Comparison of ENCODE assay signal across 16 cellular contexts in genomic region chr5:17172801-17173200, GRCh38. TPM values are rescaled to one million over a fixed set of nuclear protein-coding genes. Genes with fewer than 3 reads are reported as not detected.
DNase-seq lines count a peak whose midpoint lies in the region; ATAC-seq, FAIRE-seq and TF ChIP-seq lines count a peak whose summit lies in the region.
"Had no signal": no experiment of that assay in that cellular context is flagged by ENCODE, and none has a peak within 500 bp of the region (broad histone marks: within the 10 kb centered on the region; RNA-seq: fewer than 3 reads in every experiment).

No MANE protein-coding gene starts in this region.

- H3K9me1 ChIP-seq in endothelial cell of umbilical vein (replicated peaks; ENCODE audit: control insufficient read depth, extremely low read depth, insufficient read depth, low read length), result no peaks in the 10 kb centered on the region

- no peaks in the 10 kb centered on the region for H3K9me3 ChIP-seq in A673 (ENCODE audit: low read depth, low read length, poor library complexity, severe bottlenecking)
- no peaks in the 10 kb centered on the region for H3K9me3 ChIP-seq in endothelial cell of umbilical vein (replicated peaks; ENCODE audit: control insufficient read depth, insufficient read depth, low read length)
- H3K9me3 ChIP-seq: A549 had no signal

- no peak overlapping the region for H3K4me3 ChIP-seq in A673 (ENCODE audit: low read depth, low read length, poor library complexity, severe bottlenecking)
- H3K4me3 ChIP-seq in endothelial cell of umbilical vein (replicated peaks in 1 of 3; ENCODE audit: insufficient read depth in 1 of 3, low read depth in 1 of 3, low read length in 3 of 3), result no peak overlapping the region
- H3K4me3 ChIP-seq in coronary artery, result no peak overlapping the region
- H3K4me3 ChIP-seq: A549, GM23248, K562 had no signal

- H2AFZ ChIP-seq in endothelial cell of umbilical vein (ENCODE audit: low read depth, low read length), result peak overlapping the region; percentile 55
- H2AFZ ChIP-seq: GM23248 had no signal

- TF ChIP-seq CTCF in A673 (conservative IDR thresholded peaks at IDR 0.05; ENCODE audit: low read depth, low read length) (no peak), endothelial cell of umbilical vein (IDR thresholded peaks at IDR 0.05; ENCODE audit: extremely low read depth in 1 of 2, insufficient read depth in 1 of 2, low read depth in 1 of 2, low read length in 2 of 2) (no peak), coronary artery (IDR thresholded peaks at IDR 0.05) (no peak)

- no peaks in the 10 kb centered on the region for H3K36me3 ChIP-seq in A673 (ENCODE audit: insufficient read depth, low read length, poor library complexity, severe bottlenecking)
- no peaks in the 10 kb centered on the region for H3K36me3 ChIP-seq in endothelial cell of umbilical vein (ENCODE audit: control insufficient read depth in 2 of 2, extremely low read depth in 1 of 2, insufficient read depth in 2 of 2, low read length in 2 of 2)

- no peaks in the 10 kb centered on the region for H3K79me2 ChIP-seq in endothelial cell of umbilical vein (ENCODE audit: control insufficient read depth, insufficient read depth, low read length)

- CTCF ChIA-PET in A673 (lab: Charles Lee) (no interaction called here), endothelial cell of umbilical vein (lab: Charles Lee) (interaction anchor here (1.3 to 1.8 kb wide), 2 partner anchors 40 to 352 kb away, joined by 4 to 8 read pairs; no protein-coding TSS in a partner anchor)

- BruUV-seq in A673 (replicated peaks; lab: Mats Ljungman, UMichigan) (no TSS peak), endothelial cell of umbilical vein (replicated peaks; lab: Mats Ljungman, UMichigan) (no TSS peak)

- H3K9ac ChIP-seq in endothelial cell of umbilical vein (replicated peaks; ENCODE audit: extremely low read depth, insufficient read depth, low read length), result no peak overlapping the region
- H3K9ac ChIP-seq: GM23248 had no signal

- peak overlapping the region; percentile 0 for H3K27ac ChIP-seq in A673 (ENCODE audit: low read depth, low read length, poor library complexity, severe bottlenecking)
- peak overlapping the region; percentile 8 for H3K27ac ChIP-seq in endothelial cell of umbilical vein (ENCODE audit: insufficient read depth, low read depth, low read length)
- no peak overlapping the region for H3K27ac ChIP-seq in coronary artery
- H3K27ac ChIP-seq: A549, GM23248, HL-60 had no signal

- dilution Hi-C loops in endothelial cell of umbilical vein (cut with MboI; ENCODE audit: extremely low pct_ligation_motif_present, low sequenced_read_pairs), result no loop called here

- no peak for FAIRE-seq in endothelial cell of umbilical vein (lab: Jason Lieb, UNC)
- FAIRE-seq: A549, D721Med, H54, K562 had no signal

- TF ChIP-seq POLR2A in endothelial cell of umbilical vein (IDR thresholded peaks at IDR 0.05; ENCODE audit: low read depth, low read length), result no peak

- no peak for DNase-seq in A673 (ENCODE audit: low spot score)
- peak; percentile 54 for DNase-seq in DMS 273 (lab: John Stamatoyannopoulos, UW; ENCODE audit: unreplicated experiment)
- DNase-seq in NCI-H446 treated with DMSO at 0.1 percent for 48 hours (lab: John Stamatoyannopoulos, UW), result peak; percentile 84
- peak; percentile 71 for DNase-seq in endothelial cell of umbilical vein (ENCODE audit: low read depth, low spot score)
- DNase-seq in RPMI8226, result no peak
- no peak for DNase-seq in coronary artery (ENCODE audit: low spot score)
- DNase-seq: CD8-positive, alpha-beta T cell; COR-L47; DMS53; GM23248 had no signal

- POLR2A ChIA-PET in A673 (lab: Charles Lee; ENCODE audit: low non-redundant PET) (no interaction called here), endothelial cell of umbilical vein (lab: Charles Lee) (no interaction called here)

- H4K20me1 ChIP-seq in endothelial cell of umbilical vein (replicated peaks; ENCODE audit: control insufficient read depth, extremely low read depth, insufficient read depth, low read length), result no peaks in the 10 kb centered on the region

- peaks cover 31% of the 10 kb centered on the region for H3K4me1 ChIP-seq in A673 (ENCODE audit: insufficient read depth, low read length, poor library complexity, severe bottlenecking)
- peaks cover 34% of the 10 kb centered on the region for H3K4me1 ChIP-seq in endothelial cell of umbilical vein (ENCODE audit: control insufficient read depth, extremely low read depth, insufficient read depth, low read length)

- H3K27me3 ChIP-seq in A673 (replicated peaks; ENCODE audit: insufficient read depth, low read depth, low read length, poor library complexity) (no peaks in the 10 kb centered on the region), endothelial cell of umbilical vein (ENCODE audit: control insufficient read depth in 2 of 2, insufficient read depth in 2 of 2, low read length in 2 of 2) (no peaks in the 10 kb centered on the region)

- H3K4me2 ChIP-seq in endothelial cell of umbilical vein (ENCODE audit: insufficient read depth, low read length), result no peak overlapping the region
- H3K4me2 ChIP-seq: A549 had no signal

- no peak for ATAC-seq in HG03521 (IDR thresholded peaks at IDR 0.05; ENCODE audit: unreplicated experiment)
- ATAC-seq: A549; CD8-positive, alpha-beta T cell; K562 had no signal

- intact Hi-C loops in A673 (cut with micrococcal nuclease; ENCODE audit: unreplicated experiment), result no loop called here
- intact Hi-C loops in endothelial cell of umbilical vein (cut with micrococcal nuclease), result no loop called here

TF ChIP-seq in endothelial cell of umbilical vein, 7 proteins besides CTCF, POLR2A, EP300 and RAD21:
- TF ChIP-seq MAX (IDR thresholded peaks at IDR 0.05; ENCODE audit: insufficient read depth, insufficient read length), result no peak
- no peak for TF ChIP-seq JUN (IDR thresholded peaks at IDR 0.05; ENCODE audit: borderline replicate concordance, insufficient read depth, insufficient read length, low read depth)
- no peak for TF ChIP-seq GATA2 (IDR thresholded peaks at IDR 0.05; ENCODE audit: insufficient read depth, insufficient read length, low read depth, low read length)
- TF ChIP-seq MYC (IDR thresholded peaks at IDR 0.05; ENCODE audit: low read depth, low read length), result no peak
- no peak for TF ChIP-seq FOS (IDR thresholded peaks at IDR 0.05; ENCODE audit: borderline replicate concordance, insufficient read depth, low read length)
- TF ChIP-seq EZH2 (IDR thresholded peaks at IDR 0.05; ENCODE audit: borderline replicate concordance, low read depth, low read length, severe bottlenecking), result no peak
- TF ChIP-seq POLR2AphosphoS5 (IDR thresholded peaks at IDR 0.05; ENCODE audit: insufficient read depth, low read depth, low read length), result no peak
TF ChIP-seq in endothelial cell of umbilical vein: peak in this region for 0.

RNA-seq across cellular contexts. Expression of gene BASP1, which starts 44.6 kb away (rescaled TPM):
- total RNA-seq in A673 (2021), result 394 and 397 TPM in 2 replicates
- 79.3 and 102 TPM in 2 replicates for total RNA-seq in endothelial cell of umbilical vein
- 58.5 and 69.4 TPM in 2 replicates for polyA plus RNA-seq in endothelial cell of umbilical vein
- polyA plus RNA-seq in endothelial cell of umbilical vein (2011; cell fraction: cytosol; rRNA removed), result 52.8 and 59.1 TPM in 2 replicates
- polyA plus RNA-seq in endothelial cell of umbilical vein (2011; cell fraction: nucleus; rRNA removed), result 16.5 and 27.1 TPM in 2 replicates
- polyA plus RNA-seq in endothelial cell of umbilical vein (2012), result 78.6 and 111 TPM in 2 replicates
- polyA minus RNA-seq in endothelial cell of umbilical vein, result 25.2 and 26.8 TPM in 2 replicates
- polyA minus RNA-seq in endothelial cell of umbilical vein (2011; cell fraction: cytosol; rRNA and poly(A)+ RNA removed), result 164 TPM
- 8.5 and 8.9 TPM in 2 replicates for polyA minus RNA-seq in endothelial cell of umbilical vein (2011; cell fraction: nucleus; rRNA and poly(A)+ RNA removed)
- polyA plus RNA-seq: K562 had no signal

Comparison
In these comparisons a context has a peak if more than half of its experiments do, and no peak if none do; other contexts are left out.
1. DNase-seq: peak in DMS 273 (single experiment), NCI-H446 treated with DMSO at 0.1 percent for 48 hours (single experiment) and endothelial cell of umbilical vein (single experiment); none in A673 (single experiment), RPMI8226 (single experiment) and coronary artery (single experiment).
2. H3K27ac ChIP-seq: peak in A673 (single experiment) and endothelial cell of umbilical vein (single experiment); none in coronary artery (0 of 2).